Comparison of ENCODE assay signal across 1 cellular context in the genomic region with DNA sequence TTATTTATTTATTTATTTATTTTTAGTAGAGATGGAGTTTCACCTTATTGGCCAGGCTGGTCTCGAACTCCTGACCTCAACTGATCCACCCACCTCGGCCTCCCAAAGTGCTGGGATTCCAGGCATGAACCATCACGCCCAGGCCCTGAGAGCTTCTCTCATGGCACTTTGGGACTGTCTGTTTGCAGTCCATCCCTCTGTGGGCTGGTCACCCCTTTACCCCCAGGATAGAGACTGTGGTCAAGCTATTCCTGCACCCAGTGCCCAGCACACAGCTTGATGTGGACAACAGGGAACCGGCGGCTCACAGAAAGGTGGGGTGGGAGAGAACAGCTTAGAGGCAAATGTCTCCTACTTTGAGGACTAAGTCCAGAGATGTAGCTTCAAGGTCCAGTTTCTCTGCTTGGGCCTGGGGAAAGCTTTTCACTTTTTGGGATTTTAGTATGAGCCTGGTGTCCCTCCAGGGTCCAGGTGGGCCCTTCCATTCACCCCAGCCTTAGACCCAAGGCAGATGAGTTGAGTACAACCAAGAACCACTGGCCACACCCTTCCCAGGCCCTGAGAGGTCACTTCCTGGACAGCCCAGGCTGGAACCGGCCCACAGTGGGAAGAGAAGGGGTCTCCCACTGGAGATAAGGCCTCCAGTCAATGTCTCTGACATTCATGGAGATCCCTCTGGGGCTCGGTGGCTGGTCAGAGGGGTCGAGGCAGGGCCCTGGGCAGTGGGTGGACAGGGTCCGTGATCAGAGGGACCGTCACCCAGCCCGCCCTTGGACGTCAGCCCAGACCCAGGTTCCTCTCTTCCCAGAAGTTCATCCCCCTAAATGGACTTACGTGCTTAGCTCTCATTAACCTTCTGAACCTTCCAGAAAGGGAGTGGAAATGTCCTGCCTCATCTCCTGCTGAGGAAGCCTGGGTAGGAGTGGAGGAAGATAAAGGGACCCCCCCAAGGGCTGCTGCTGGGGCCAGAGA.
TF ChIP-seq lines count a peak whose summit lies in the region.

No MANE protein-coding gene starts in this region.

TF ChIP-seq in A549, 52 proteins besides CTCF, POLR2A, EP300 and RAD21:
- TF ChIP-seq ZC3H11A (IDR thresholded peaks at IDR 0.05), result peak; percentile 23; the same call in 1 of the 2 replicates
